ENCODE assay signal across 11 cellular contexts in genomic region chr4:650951-651883, GRCh38.
A peak's percentile ranks its signal among the peaks of the same experiment; 100 is the strongest.
DNase-seq lines count a peak whose midpoint lies in the region; ATAC-seq and TF ChIP-seq lines count a peak whose summit lies in the region.
"Had no signal": no experiment of that assay in that cellular context is flagged by ENCODE, and none has a peak within 500 bp of the region (broad histone marks: within the 10 kb centered on the region; RNA-seq: fewer than 3 reads in every experiment).

No MANE protein-coding gene starts in this region.

- ATAC-seq in HG02763 (IDR thresholded peaks at IDR 0.05; ENCODE audit: unreplicated experiment) (no peak), GM18505 (IDR thresholded peaks at IDR 0.05; ENCODE audit: unreplicated experiment) (no peak)

- DNase-seq in NCI-H1417 (lab: John Stamatoyannopoulos, UW): peak; percentile 47 to 95 (median 72)
- no peak for DNase-seq in NCI-H1417 treated with DMSO at 0.1 percent for 48 hours (lab: John Stamatoyannopoulos, UW)
- DNase-seq in NCI-H526 (lab: John Stamatoyannopoulos, UW): peak; percentile 53 to 70
- DNase-seq in hippocampal formation (lab: John Stamatoyannopoulos, UW): peak; percentile 65 to 80
- DNase-seq in putamen (ENCODE audit: low spot score): peak; percentile 83
- no peak for DNase-seq in stimulated activated CD4-positive, alpha-beta T cell treated with anti-CD3 and anti-CD28 coated beads, Interleukin-4, amount 100 ng/mL, for 24 hours
- DNase-seq: 8988T; activated CD8-positive, alpha-beta memory T cell treated with anti-CD3 and anti-CD28 coated beads, Interleukin-2, amount 50 U/mL, for 4 hours; SIG-M5 had no signal

- no peak for TF ChIP-seq POLR2A in GM18505 (IDR thresholded peaks at IDR 0.05; ENCODE audit: borderline replicate concordance, extremely low read depth, insufficient read depth, insufficient read length)

Comparison
In these comparisons a context has a peak if more than half of its experiments do, and no peak if none do; other contexts are left out.
1. DNase-seq: peak in NCI-H1417 (3 of 3), NCI-H526 (2 of 2), hippocampal formation (2 of 2) and putamen (single experiment); none in NCI-H1417 treated with DMSO at 0.1 percent for 48 hours (single experiment) and stimulated activated CD4-positive, alpha-beta T cell treated with anti-CD3 and anti-CD28 coated beads, Interleukin-4, amount 100 ng/mL, for 24 hours (single experiment).